ENCODE assay signal across 20 cellular contexts in genomic region chr1:18540136-18540765, GRCh38. TPM values are rescaled to one million over a fixed set of nuclear protein-coding genes. Genes with fewer than 3 reads are reported as not detected.
DNase-seq lines count a peak whose midpoint lies in the region; ATAC-seq and TF ChIP-seq lines count a peak whose summit lies in the region.
"Had no signal": no experiment of that assay in that cellular context is flagged by ENCODE, and none has a peak within 500 bp of the region (broad histone marks: within the 10 kb centered on the region; RNA-seq: fewer than 3 reads in every experiment).

No MANE protein-coding gene starts in this region.

- TF ChIP-seq CTCF in suprapubic skin (IDR thresholded peaks at IDR 0.05): no peak

- H3K9me3 ChIP-seq in SK-N-MC (ENCODE audit: low read depth, low read length) (no peaks in the 10 kb centered on the region), suprapubic skin (no peaks in the 10 kb centered on the region)
- H3K9me3 ChIP-seq: MG63, SJSA1 had no signal

- TF ChIP-seq EP300 in suprapubic skin (IDR thresholded peaks at IDR 0.05): no peak

- no peak for ATAC-seq in GM18520 (IDR thresholded peaks at IDR 0.05; ENCODE audit: unreplicated experiment)
- ATAC-seq: HepG2, K562, Right ventricle myocardium inferior had no signal

- DNase-seq in H7 (peak; percentile 6), SK-N-MC (ENCODE audit: low read depth, low spot score) (peak; percentile 48), mesenteric fat pad (ENCODE audit: low spot score) (peak; percentile 82), suprapubic skin (ENCODE audit: low spot score in 2 of 2) (peak; percentile 29 to 54), DMS114 treated with DMSO at 0.1 percent for 48 hours (lab: John Stamatoyannopoulos, UW; ENCODE audit: unreplicated experiment) (no peak), OCI-M1 (lab: John Stamatoyannopoulos, UW) (no peak), NCI-H69 (lab: John Stamatoyannopoulos, UW) (no peak)
- DNase-seq: CD4-positive, CD25-positive, alpha-beta regulatory T cell; DMS79 treated with DMSO at 0.1 percent for 48 hours; MG63; NCI-H1417 treated with DMSO at 0.1 percent for 48 hours; NCI-H187; NCI-H446; NCI-H526 had no signal

- H3K27ac ChIP-seq in SK-N-MC (peak overlapping the region; percentile 92), suprapubic skin (no peak overlapping the region)
- H3K27ac ChIP-seq: SJSA1 had no signal

- 58% methylated on average over 2 of the region's 3 CpGs for WGBS in suprapubic skin

- H3K4me3 ChIP-seq in H7 (ENCODE audit: insufficient read depth, low read depth, low read length): no peak overlapping the region
- H3K4me3 ChIP-seq in SK-N-MC: no peak overlapping the region
- H3K4me3 ChIP-seq in suprapubic skin: no peak overlapping the region
- H3K4me3 ChIP-seq: K562, MG63, SJSA1 had no signal

- no peaks in the 10 kb centered on the region; the same call in 1 of the 2 replicates for H3K27me3 ChIP-seq in H7 (ENCODE audit: control insufficient read depth, insufficient read depth, low read length)
- peaks cover 77% of the 10 kb centered on the region for H3K27me3 ChIP-seq in suprapubic skin

- no peak for TF ChIP-seq POLR2A in suprapubic skin (IDR thresholded peaks at IDR 0.05)

- H3K36me3 ChIP-seq in H7 (replicated peaks; ENCODE audit: control insufficient read depth, insufficient read depth, low read length): no peaks in the 10 kb centered on the region
- H3K36me3 ChIP-seq in SK-N-MC (ENCODE audit: insufficient read depth, low read length): 0 out of 2 replicates have a peak, but pooled peaks cover 3% of the 10 kb centered on the region
- H3K36me3 ChIP-seq in suprapubic skin: no peaks in the 10 kb centered on the region
- H3K36me3 ChIP-seq: MG63, SJSA1 had no signal

- peak overlapping the region; percentile 4 for H3K9ac ChIP-seq in SK-N-MC (ENCODE audit: insufficient read length)

- no peaks in the 10 kb centered on the region for H3K4me1 ChIP-seq in suprapubic skin
- H3K4me1 ChIP-seq: SJSA1 had no signal

RNA-seq across cellular contexts. Expression of gene KLHDC7A, which starts 59.5 kb away (rescaled TPM):
- 11.2 and 17.8 TPM in 2 replicates for total RNA-seq in H7 (2014; rRNA removed; shearing (Covaris generic))
- 0.93 TPM for total RNA-seq in mesenteric fat pad
- under 1 TPM in 3 of 4 donors, not detected in 1; 0.08 to 0.31 (median 0.23) TPM for total RNA-seq in suprapubic skin
- total RNA-seq: CD4-positive, CD25-positive, alpha-beta regulatory T cell; LHCN-M2; Right ventricle myocardium inferior; SJSA1 had no signal

Comparison
In these comparisons a context has a peak if more than half of its experiments do, and no peak if none do; other contexts are left out.
1. DNase-seq: peak in H7 (single experiment), SK-N-MC (single experiment), mesenteric fat pad (single experiment) and suprapubic skin (2 of 2); none in DMS114 treated with DMSO at 0.1 percent for 48 hours (single experiment), OCI-M1 (single experiment) and NCI-H69 (single experiment).